ENCODE assay signal across 1 cellular context in genomic region chr1:62436466-62437272, GRCh38.
TF ChIP-seq lines count a peak whose summit lies in the region.

A gene with protein sequence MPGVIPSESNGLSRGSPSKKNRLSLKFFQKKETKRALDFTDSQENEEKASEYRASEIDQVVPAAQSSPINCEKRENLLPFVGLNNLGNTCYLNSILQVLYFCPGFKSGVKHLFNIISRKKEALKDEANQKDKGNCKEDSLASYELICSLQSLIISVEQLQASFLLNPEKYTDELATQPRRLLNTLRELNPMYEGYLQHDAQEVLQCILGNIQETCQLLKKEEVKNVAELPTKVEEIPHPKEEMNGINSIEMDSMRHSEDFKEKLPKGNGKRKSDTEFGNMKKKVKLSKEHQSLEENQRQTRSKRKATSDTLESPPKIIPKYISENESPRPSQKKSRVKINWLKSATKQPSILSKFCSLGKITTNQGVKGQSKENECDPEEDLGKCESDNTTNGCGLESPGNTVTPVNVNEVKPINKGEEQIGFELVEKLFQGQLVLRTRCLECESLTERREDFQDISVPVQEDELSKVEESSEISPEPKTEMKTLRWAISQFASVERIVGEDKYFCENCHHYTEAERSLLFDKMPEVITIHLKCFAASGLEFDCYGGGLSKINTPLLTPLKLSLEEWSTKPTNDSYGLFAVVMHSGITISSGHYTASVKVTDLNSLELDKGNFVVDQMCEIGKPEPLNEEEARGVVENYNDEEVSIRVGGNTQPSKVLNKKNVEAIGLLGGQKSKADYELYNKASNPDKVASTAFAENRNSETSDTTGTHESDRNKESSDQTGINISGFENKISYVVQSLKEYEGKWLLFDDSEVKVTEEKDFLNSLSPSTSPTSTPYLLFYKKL (plus strand): TSS chr1:62437049. CDS start chr1:62439868, 2,819 bp downstream.

TF ChIP-seq in K562, 482 proteins besides CTCF, POLR2A, EP300 and RAD21 (continued from another document and continues in another):
- TF ChIP-seq E2F1 (CRISPR knock-in tag; IDR thresholded peaks at IDR 0.05) (0 out of 2 replicates have a peak, but pooled peaks have one; percentile 56), CBX3 (IDR thresholded peaks at IDR 0.05; ENCODE audit: borderline replicate concordance in 1 of 2, low read length in 2 of 2) (no peak; a peak in 1 of 3 replicates), SMC3 (conservative IDR thresholded peaks at IDR 0.05; ENCODE audit: insufficient read depth, low read depth, low read length) (no peak), ZNF3 (CRISPR knock-in tag; IDR thresholded peaks at IDR 0.05) (no peak), TEAD1 (CRISPR knock-in tag; IDR thresholded peaks at IDR 0.05) (0 out of 4 replicates have a peak, but pooled peaks of 1 of the 2 experiments have one; percentile 28), ZNF174 (CRISPR knock-in tag; IDR thresholded peaks at IDR 0.05) (no peak), LEF1 (IDR thresholded peaks at IDR 0.05) (no peak), KAT8 (IDR thresholded peaks at IDR 0.05; ENCODE audit: low read depth) (no peak), SOX6 (IDR thresholded peaks at IDR 0.05) (no peak), MEIS2 (IDR thresholded peaks at IDR 0.05; ENCODE audit: partially characterized antibody) (no peak), PHF20 (IDR thresholded peaks at IDR 0.05; ENCODE audit: partially characterized antibody) (peak; percentile 16), DMBX1 (CRISPR knock-in tag; IDR thresholded peaks at IDR 0.05; ENCODE audit: borderline replicate concordance) (no peak), MBD2 (IDR thresholded peaks at IDR 0.05; ENCODE audit: borderline replicate concordance, low read depth) (peak; percentile 84), IFI16 (CRISPR knock-in tag; IDR thresholded peaks at IDR 0.05) (no peak), SMARCA4 (IDR thresholded peaks at IDR 0.05) (peak; percentile 10; the same call in 1 of the 2 replicates), SAFB (IDR thresholded peaks at IDR 0.05; ENCODE audit: borderline replicate concordance, low read depth, low read length) (0 out of 2 replicates have a peak, but pooled peaks have one; percentile 52), HOMEZ (CRISPR knock-in tag; IDR thresholded peaks at IDR 0.05) (no peak), TSC22D4 (tag; IDR thresholded peaks at IDR 0.05) (no peak), ZNF609 (CRISPR knock-in tag; IDR thresholded peaks at IDR 0.05; ENCODE audit: borderline replicate concordance) (0 out of 2 replicates have a peak, but pooled peaks have one; percentile 38), FOXA1 (IDR thresholded peaks at IDR 0.05; ENCODE audit: borderline replicate concordance) (no peak), JUND (IDR thresholded peaks at IDR 0.05; ENCODE audit: borderline replicate concordance, low read depth, low read length) (peak; percentile 17; the same call in 1 of the 2 replicates), JUND (tag; IDR thresholded peaks at IDR 0.05; ENCODE audit: borderline replicate concordance, low read depth, low read length) (no peak), TEAD2 (tag; IDR thresholded peaks at IDR 0.05) (no peak), E2F3 (CRISPR knock-in tag; IDR thresholded peaks at IDR 0.05) (peak; percentile 91), ZKSCAN1 (IDR thresholded peaks at IDR 0.05; ENCODE audit: low read depth, low read length) (no peak), ATF3 (IDR thresholded peaks at IDR 0.05) (no peak), ATF3 (CRISPR knock-in tag; conservative IDR thresholded peaks at IDR 0.05) (0 out of 2 replicates have a peak, but pooled peaks have one; percentile 37), PRMT5 (CRISPR knock-in tag; IDR thresholded peaks at IDR 0.05) (no peak), CCAR2 (IDR thresholded peaks at IDR 0.05; ENCODE audit: low read depth, low read length) (no peak), ELK3 (CRISPR knock-in tag; IDR thresholded peaks at IDR 0.05) (no peak), ZNF408 (CRISPR knock-in tag; IDR thresholded peaks at IDR 0.05; ENCODE audit: low read depth) (no peak), NCOA1 (IDR thresholded peaks at IDR 0.05; ENCODE audit: low read depth) (no peak), GABPA (tag; conservative IDR thresholded peaks at IDR 0.05; ENCODE audit: low read depth) (peak; percentile 63; the same call in 1 of the 2 replicates), RCOR1 (IDR thresholded peaks at IDR 0.05; ENCODE audit: borderline replicate concordance in 1 of 2, low read depth in 2 of 2, low read length in 2 of 2) (peak in 1 of 2 experiments; percentile 11; a peak in 1 of 4 replicates)
- TF ChIP-seq, protein P1, sequence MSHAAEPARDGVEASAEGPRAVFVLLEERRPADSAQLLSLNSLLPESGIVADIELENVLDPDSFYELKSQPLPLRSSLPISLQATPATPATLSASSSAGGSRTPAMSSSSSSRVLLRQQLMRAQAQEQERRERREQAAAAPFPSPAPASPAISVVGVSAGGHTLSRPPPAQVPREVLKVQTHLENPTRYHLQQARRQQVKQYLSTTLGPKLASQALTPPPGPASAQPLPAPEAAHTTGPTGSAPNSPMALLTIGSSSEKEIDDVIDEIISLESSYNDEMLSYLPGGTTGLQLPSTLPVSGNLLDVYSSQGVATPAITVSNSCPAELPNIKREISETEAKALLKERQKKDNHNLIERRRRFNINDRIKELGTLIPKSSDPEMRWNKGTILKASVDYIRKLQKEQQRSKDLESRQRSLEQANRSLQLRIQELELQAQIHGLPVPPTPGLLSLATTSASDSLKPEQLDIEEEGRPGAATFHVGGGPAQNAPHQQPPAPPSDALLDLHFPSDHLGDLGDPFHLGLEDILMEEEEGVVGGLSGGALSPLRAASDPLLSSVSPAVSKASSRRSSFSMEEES (CRISPR knock-in tag; IDR thresholded peaks at IDR 0.05) = no peak
- TF ChIP-seq, protein P2, sequence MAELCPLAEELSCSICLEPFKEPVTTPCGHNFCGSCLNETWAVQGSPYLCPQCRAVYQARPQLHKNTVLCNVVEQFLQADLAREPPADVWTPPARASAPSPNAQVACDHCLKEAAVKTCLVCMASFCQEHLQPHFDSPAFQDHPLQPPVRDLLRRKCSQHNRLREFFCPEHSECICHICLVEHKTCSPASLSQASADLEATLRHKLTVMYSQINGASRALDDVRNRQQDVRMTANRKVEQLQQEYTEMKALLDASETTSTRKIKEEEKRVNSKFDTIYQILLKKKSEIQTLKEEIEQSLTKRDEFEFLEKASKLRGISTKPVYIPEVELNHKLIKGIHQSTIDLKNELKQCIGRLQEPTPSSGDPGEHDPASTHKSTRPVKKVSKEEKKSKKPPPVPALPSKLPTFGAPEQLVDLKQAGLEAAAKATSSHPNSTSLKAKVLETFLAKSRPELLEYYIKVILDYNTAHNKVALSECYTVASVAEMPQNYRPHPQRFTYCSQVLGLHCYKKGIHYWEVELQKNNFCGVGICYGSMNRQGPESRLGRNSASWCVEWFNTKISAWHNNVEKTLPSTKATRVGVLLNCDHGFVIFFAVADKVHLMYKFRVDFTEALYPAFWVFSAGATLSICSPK (IDR thresholded peaks at IDR 0.05; ENCODE audit: borderline replicate concordance) = no peak
- TF ChIP-seq, protein P3, sequence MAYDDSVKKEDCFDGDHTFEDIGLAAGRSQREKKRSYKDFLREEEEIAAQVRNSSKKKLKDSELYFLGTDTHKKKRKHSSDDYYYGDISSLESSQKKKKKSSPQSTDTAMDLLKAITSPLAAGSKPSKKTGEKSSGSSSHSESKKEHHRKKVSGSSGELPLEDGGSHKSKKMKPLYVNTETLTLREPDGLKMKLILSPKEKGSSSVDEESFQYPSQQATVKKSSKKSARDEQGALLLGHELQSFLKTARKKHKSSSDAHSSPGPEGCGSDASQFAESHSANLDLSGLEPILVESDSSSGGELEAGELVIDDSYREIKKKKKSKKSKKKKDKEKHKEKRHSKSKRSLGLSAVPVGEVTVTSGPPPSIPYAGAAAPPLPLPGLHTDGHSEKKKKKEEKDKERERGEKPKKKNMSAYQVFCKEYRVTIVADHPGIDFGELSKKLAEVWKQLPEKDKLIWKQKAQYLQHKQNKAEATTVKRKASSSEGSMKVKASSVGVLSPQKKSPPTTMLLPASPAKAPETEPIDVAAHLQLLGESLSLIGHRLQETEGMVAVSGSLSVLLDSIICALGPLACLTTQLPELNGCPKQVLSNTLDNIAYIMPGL (CRISPR knock-in tag; IDR thresholded peaks at IDR 0.05) = no peak; the same call in 1 of the 2 replicates
- TF ChIP-seq, protein P4, sequence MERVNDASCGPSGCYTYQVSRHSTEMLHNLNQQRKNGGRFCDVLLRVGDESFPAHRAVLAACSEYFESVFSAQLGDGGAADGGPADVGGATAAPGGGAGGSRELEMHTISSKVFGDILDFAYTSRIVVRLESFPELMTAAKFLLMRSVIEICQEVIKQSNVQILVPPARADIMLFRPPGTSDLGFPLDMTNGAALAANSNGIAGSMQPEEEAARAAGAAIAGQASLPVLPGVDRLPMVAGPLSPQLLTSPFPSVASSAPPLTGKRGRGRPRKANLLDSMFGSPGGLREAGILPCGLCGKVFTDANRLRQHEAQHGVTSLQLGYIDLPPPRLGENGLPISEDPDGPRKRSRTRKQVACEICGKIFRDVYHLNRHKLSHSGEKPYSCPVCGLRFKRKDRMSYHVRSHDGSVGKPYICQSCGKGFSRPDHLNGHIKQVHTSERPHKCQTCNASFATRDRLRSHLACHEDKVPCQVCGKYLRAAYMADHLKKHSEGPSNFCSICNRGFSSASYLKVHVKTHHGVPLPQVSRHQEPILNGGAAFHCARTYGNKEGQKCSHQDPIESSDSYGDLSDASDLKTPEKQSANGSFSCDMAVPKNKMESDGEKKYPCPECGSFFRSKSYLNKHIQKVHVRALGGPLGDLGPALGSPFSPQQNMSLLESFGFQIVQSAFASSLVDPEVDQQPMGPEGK (CRISPR knock-in tag; IDR thresholded peaks at IDR 0.05; ENCODE audit: borderline replicate concordance) = no peak
